Comparison of ENCODE assay signal across 12 cellular contexts in genomic region chr7:41817386-41817785, GRCh38.
DNase-seq lines count a peak whose midpoint lies in the region; ATAC-seq, FAIRE-seq and TF ChIP-seq lines count a peak whose summit lies in the region.
"Had no signal": no experiment of that assay in that cellular context is flagged by ENCODE, and none has a peak within 500 bp of the region (broad histone marks: within the 10 kb centered on the region; RNA-seq: fewer than 3 reads in every experiment).

No MANE protein-coding gene starts in this region.

- no peaks in the 10 kb centered on the region for H4K20me1 ChIP-seq in DND-41 (ENCODE audit: insufficient read depth, low read length)
- H4K20me1 ChIP-seq in Loucy (ENCODE audit: insufficient read depth, low read length, poor library complexity, severe bottlenecking), result no peaks in the 10 kb centered on the region

- no peaks in the 10 kb centered on the region for H3K9me3 ChIP-seq in DND-41 (ENCODE audit: insufficient read depth, low read length, severe bottlenecking)
- H3K9me3 ChIP-seq in Loucy (ENCODE audit: insufficient read depth, low read depth, low read length), result peaks cover 5% of the 10 kb centered on the region; the same call in 1 of the 2 replicates

- H3K9me3 Mint-ChIP-seq in activated T-helper 2 cell treated with anti-CD3 and anti-CD28 coated beads, Interferon-gamma antibody, Interleukin-2, Interleukin-4, amounts not matched to agents 10 μg/mL and 5 μg/mL and 100 μg/mL, durations not matched to agents 14 hours and 24 hours and 36 hours, result peaks cover 10% of the 10 kb centered on the region

- H3K4me3 ChIP-seq in DND-41 (ENCODE audit: low read depth in 1 of 2, low read length in 2 of 2) (no peak overlapping the region), Loucy (ENCODE audit: low read length, poor library complexity, severe bottlenecking) (peak overlapping the region; percentile 56), bronchial epithelial cell (ENCODE audit: low read depth, low read length) (no peak overlapping the region)

- peaks cover 42% of the 10 kb centered on the region for H3K4me1 Mint-ChIP-seq in activated T-helper 2 cell treated with anti-CD3 and anti-CD28 coated beads, Interferon-gamma antibody, Interleukin-2, Interleukin-4, amounts not matched to agents 10 μg/mL and 5 μg/mL and 100 μg/mL, durations not matched to agents 14 hours and 24 hours and 36 hours (ENCODE audit: low read depth)
- H3K4me1 Mint-ChIP-seq: brain had no signal

- peaks cover 18% of the 10 kb centered on the region for H3K27me3 Mint-ChIP-seq in activated T-helper 2 cell treated with anti-CD3 and anti-CD28 coated beads, Interferon-gamma antibody, Interleukin-2, Interleukin-4, amounts not matched to agents 10 μg/mL and 5 μg/mL and 100 μg/mL, durations not matched to agents 14 hours and 24 hours and 36 hours (ENCODE audit: low read depth)

- peaks cover 4% of the 10 kb centered on the region for H3K36me3 Mint-ChIP-seq in activated T-helper 2 cell treated with anti-CD3 and anti-CD28 coated beads, Interferon-gamma antibody, Interleukin-2, Interleukin-4, amounts not matched to agents 10 μg/mL and 5 μg/mL and 100 μg/mL, durations not matched to agents 14 hours and 24 hours and 36 hours (ENCODE audit: low read depth)
- H3K36me3 Mint-ChIP-seq: brain had no signal

- H3K4me3 Mint-ChIP-seq in activated T-helper 2 cell treated with anti-CD3 and anti-CD28 coated beads, Interferon-gamma antibody, Interleukin-2, Interleukin-4, amounts not matched to agents 10 μg/mL and 5 μg/mL and 100 μg/mL, durations not matched to agents 14 hours and 24 hours and 36 hours (ENCODE audit: low read depth), result no peak overlapping the region
- H3K4me3 Mint-ChIP-seq: brain had no signal

- H2AFZ ChIP-seq in DND-41 (ENCODE audit: low read depth, low read length) (no peak overlapping the region), Loucy (ENCODE audit: low read length) (no peak overlapping the region)

- H3K4me1 ChIP-seq in DND-41 (ENCODE audit: insufficient read depth, low read length), result peaks cover 11% of the 10 kb centered on the region
- H3K4me1 ChIP-seq in Loucy (ENCODE audit: insufficient read depth, low read length, poor library complexity, severe bottlenecking), result peaks cover 48% of the 10 kb centered on the region

- no peak overlapping the region for H3K27ac ChIP-seq in DND-41 (ENCODE audit: low read length)

- H3K27me3 ChIP-seq in DND-41 (ENCODE audit: insufficient read depth, low read length, poor library complexity), result no peaks in the 10 kb centered on the region
- no peaks in the 10 kb centered on the region for H3K27me3 ChIP-seq in Loucy (ENCODE audit: insufficient read depth, low read length, poor library complexity, severe bottlenecking)
- H3K27me3 ChIP-seq in bronchial epithelial cell (ENCODE audit: control insufficient read depth, insufficient read depth, low read length), result peaks cover 1% of the 10 kb centered on the region

- H3K36me3 ChIP-seq in DND-41 (ENCODE audit: insufficient read depth, low read length), result no peaks in the 10 kb centered on the region
- H3K36me3 ChIP-seq in Loucy (ENCODE audit: insufficient read depth, low read length), result no peaks in the 10 kb centered on the region
- no peaks in the 10 kb centered on the region for H3K36me3 ChIP-seq in bronchial epithelial cell (ENCODE audit: control insufficient read depth, insufficient read depth, low read length)

- H3K4me2 ChIP-seq in DND-41 (ENCODE audit: insufficient read depth, low read length) (no peak overlapping the region), Loucy (ENCODE audit: low read depth, low read length, poor library complexity, severe bottlenecking) (peak overlapping the region; percentile 73)

- H3K9ac ChIP-seq in DND-41 (ENCODE audit: low read depth, low read length) (no peak overlapping the region), Loucy (ENCODE audit: low read depth, low read length, poor library complexity, severe bottlenecking) (peak overlapping the region; percentile 55)

- 0 out of 3 replicates have a peak, but pooled peaks have one; percentile 24 for ATAC-seq in DND-41 (ENCODE audit: insufficient read depth, low read depth)
- ATAC-seq in GM21381 (IDR thresholded peaks at IDR 0.05; ENCODE audit: unreplicated experiment), result peak; percentile 65
- ATAC-seq in GM21528 (IDR thresholded peaks at IDR 0.05; ENCODE audit: low FRiP score, unreplicated experiment), result no peak

- 0 out of 2 replicates have a peak, but pooled peaks cover 4% of the 10 kb centered on the region for H3F3A ChIP-seq in Loucy (ENCODE audit: low read depth)

- no peak for TF ChIP-seq CTCF in DND-41 (IDR thresholded peaks at IDR 0.05; ENCODE audit: borderline replicate concordance, extremely low read depth, low read length, poor library complexity, severe bottlenecking)
- TF ChIP-seq CTCF in Loucy (conservative IDR thresholded peaks at IDR 0.05; ENCODE audit: low read length), result no peak
- TF ChIP-seq CTCF in bronchial epithelial cell (IDR thresholded peaks at IDR 0.05; ENCODE audit: insufficient read depth, low read length, severe bottlenecking), result no peak

- FAIRE-seq in bronchial epithelial cell (lab: Jason Lieb, UNC), result no peak
- FAIRE-seq: G401.6, islet of Langerhans had no signal

- intact Hi-C loops in activated T-helper 2 cell treated with anti-CD3 and anti-CD28 coated beads, Interferon-gamma antibody, Interleukin-2, Interleukin-4, amounts not matched to agents 10 μg/mL and 5 μg/mL and 100 μg/mL, durations not matched to agents 14 hours and 24 hours and 36 hours (cut with micrococcal nuclease), result loop anchor here (2.0 to 10.0 kb wide), 3 partner anchors 63 to 113 kb away; partner anchors contain the start of gene INHBA

- no peaks in the 10 kb centered on the region for H3K79me2 ChIP-seq in DND-41 (ENCODE audit: insufficient read depth, low read length)
- no peaks in the 10 kb centered on the region for H3K79me2 ChIP-seq in Loucy (ENCODE audit: insufficient read depth, low read length)

- no peak overlapping the region for H3K27ac Mint-ChIP-seq in activated T-helper 2 cell treated with anti-CD3 and anti-CD28 coated beads, Interferon-gamma antibody, Interleukin-2, Interleukin-4, amounts not matched to agents 10 μg/mL and 5 μg/mL and 100 μg/mL, durations not matched to agents 14 hours and 24 hours and 36 hours
- H3K27ac Mint-ChIP-seq: brain had no signal

- H3K9me2 ChIP-seq in Loucy (replicated peaks; ENCODE audit: low read depth, low read length), result no peaks in the 10 kb centered on the region

- no peak for DNase-seq in DND-41
- peak; percentile 70 for DNase-seq in bronchial epithelial cell (ENCODE audit: low read depth)
- no peak for DNase-seq in NCI-H1105 treated with DMSO at 0.1 percent for 48 hours (lab: John Stamatoyannopoulos, UW)
- no peak for DNase-seq in activated T-helper 2 cell treated with anti-CD3 and anti-CD28 coated beads, Interferon-gamma antibody, Interleukin-2, Interleukin-4, amounts not matched to agents 10 μg/mL and 5 μg/mL and 100 μg/mL, durations not matched to agents 14 hours and 24 hours and 36 hours (ENCODE audit: low spot score)
- no peak for DNase-seq in NCI-H2029 treated with DMSO at 0.1 percent for 48 hours (lab: John Stamatoyannopoulos, UW)
- DNase-seq: SIG-M5 had no signal
